Comparison of ENCODE assay signal across 8 cellular contexts in genomic region chr10:102853944-102854694, GRCh38. TPM values are rescaled to one million over a fixed set of nuclear protein-coding genes. Genes with fewer than 3 reads are reported as not detected.
DNase-seq lines count a peak whose midpoint lies in the region; ATAC-seq, FAIRE-seq and TF ChIP-seq lines count a peak whose summit lies in the region.

Gene BORCS7 (plus strand): TSS chr10:102854259. CDS start chr10:102854287, 28 bp downstream.

- no peak for TF ChIP-seq CTCF in left ventricle myocardium inferior (IDR thresholded peaks at IDR 0.05; ENCODE audit: borderline replicate concordance)
- TF ChIP-seq CTCF in progenitor cell of endocrine pancreas (IDR thresholded peaks at IDR 0.05; ENCODE audit: unreplicated experiment): no peak

- H3K27me3 Mint-ChIP-seq in progenitor cell of endocrine pancreas: no peaks in the 10 kb centered on the region

- peaks cover 32% of the 10 kb centered on the region for H3K4me1 ChIP-seq in left ventricle myocardium inferior

- no peaks in the 10 kb centered on the region for H3K36me3 Mint-ChIP-seq in progenitor cell of endocrine pancreas (ENCODE audit: insufficient read depth)

- peaks cover 8% of the 10 kb centered on the region for H3K4me1 Mint-ChIP-seq in progenitor cell of endocrine pancreas (ENCODE audit: low read depth)

- peak; percentile 84 for TF ChIP-seq POLR2A in GM12892 (IDR thresholded peaks at IDR 0.05; ENCODE audit: low read depth, low read length)

- DNase-seq in GM12892 (ENCODE audit: insufficient read length) (peak; percentile 59), NCI-H146 (lab: John Stamatoyannopoulos, UW) (peak; percentile 98), T-helper 1 cell (peak; percentile 62 to 92 (median 78)), amniotic stem cell (lab: John Stamatoyannopoulos, UW) (peak; percentile 91), left ventricle myocardium inferior (peak; percentile 88), progenitor cell of endocrine pancreas (ENCODE audit: low spot score, unreplicated experiment) (peak; percentile 72), ureter (ENCODE audit: low spot score) (peak; percentile 90)

- peak; percentile 96 for ATAC-seq in HG02852 (IDR thresholded peaks at IDR 0.05; ENCODE audit: unreplicated experiment)

- no peaks in the 10 kb centered on the region for H3K36me3 ChIP-seq in left ventricle myocardium inferior

- intact Hi-C loops in left ventricle myocardium inferior (cut with micrococcal nuclease): no loop called here

- peak within 1 kb of the TSS; percentile 70 for H3K4me3 ChIP-seq in left ventricle myocardium inferior

- H3K4me3 Mint-ChIP-seq in progenitor cell of endocrine pancreas (ENCODE audit: low read depth): peak within 1 kb of the TSS; percentile 97

- H3K27me3 ChIP-seq in left ventricle myocardium inferior (ENCODE audit: low read depth): no peaks in the 10 kb centered on the region

- no peaks in the 10 kb centered on the region for H3K9me3 ChIP-seq in left ventricle myocardium inferior (replicated peaks)

- H3K27ac ChIP-seq in left ventricle myocardium inferior (replicated peaks): peak within 1 kb of the TSS; percentile 95

- no peaks in the 10 kb centered on the region for H3K9me3 Mint-ChIP-seq in progenitor cell of endocrine pancreas (ENCODE audit: low read depth)

- FAIRE-seq in GM12892 (lab: Jason Lieb, UNC): peak; percentile 94

- peak within 1 kb of the TSS; percentile 98 for H3K27ac Mint-ChIP-seq in progenitor cell of endocrine pancreas

RNA-seq across cellular contexts. Expression of gene BORCS7, which starts in this region (rescaled TPM):
- polyA plus RNA-seq in GM12892 (2012; ENCODE audit: missing spikeins): 12.4 TPM
- total RNA-seq in left ventricle myocardium inferior: 14.4 TPM
- 18.3 and 23.1 TPM in 2 replicates for total RNA-seq in progenitor cell of endocrine pancreas
- 22.5 TPM for total RNA-seq in ureter

Comparison
In these comparisons a context has a peak if more than half of its experiments do, and no peak if none do; other contexts are left out.
1. Peak in every context shown above with its lines: DNase-seq, ATAC-seq, H3K4me3 ChIP-seq and H3K27ac ChIP-seq.